In the genomic region with DNA sequence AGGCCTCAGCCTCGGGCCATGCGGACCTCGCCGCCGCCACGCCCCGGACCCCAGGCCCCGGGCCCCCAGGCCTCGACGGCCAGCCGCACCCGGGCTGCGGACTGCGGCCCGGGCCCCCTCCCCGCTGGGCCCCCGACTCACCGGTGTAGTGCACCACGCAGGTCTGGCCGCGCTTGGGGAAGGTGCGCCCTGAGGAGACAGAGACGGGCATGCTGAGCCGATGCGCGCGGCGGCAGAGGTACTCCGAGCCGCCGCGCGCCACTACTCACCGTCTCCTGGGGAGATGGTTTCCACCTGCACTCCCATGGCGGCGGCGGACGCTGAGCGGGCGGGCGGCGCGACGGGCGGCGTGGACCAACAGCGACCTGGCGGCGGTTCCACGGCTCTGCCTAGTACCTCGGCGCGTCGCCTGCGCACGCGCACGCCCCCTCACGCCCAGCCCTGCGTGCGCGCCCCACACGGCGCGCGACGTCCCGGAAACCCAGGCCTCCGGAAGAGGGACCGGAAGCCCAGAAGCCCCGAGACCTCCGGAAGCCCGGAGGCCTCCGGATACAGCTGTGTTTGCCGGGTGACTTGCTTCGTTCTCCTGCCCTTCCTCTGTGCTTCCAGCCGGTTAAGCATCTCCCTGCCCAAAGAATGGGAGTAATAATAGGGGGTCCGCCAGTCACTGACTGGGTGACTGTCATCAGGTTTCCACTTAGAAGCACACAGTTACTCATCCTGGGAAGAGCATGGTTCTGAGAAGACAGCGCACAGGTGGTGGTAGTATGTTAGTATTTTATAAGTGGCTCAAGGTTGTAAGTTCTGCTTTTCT, we compare ENCODE assay signal across 1 cellular context.
TF ChIP-seq lines count a peak whose summit lies in the region.

FKBP1A (minus strand) TSS at position 362 of the 814 bp plus-strand sequence; CDS start at position 306, 56 bp downstream.

TF ChIP-seq in GM12878, 131 proteins besides CTCF, POLR2A, EP300 and RAD21 (continued from another document):
- TF ChIP-seq, protein P1, sequence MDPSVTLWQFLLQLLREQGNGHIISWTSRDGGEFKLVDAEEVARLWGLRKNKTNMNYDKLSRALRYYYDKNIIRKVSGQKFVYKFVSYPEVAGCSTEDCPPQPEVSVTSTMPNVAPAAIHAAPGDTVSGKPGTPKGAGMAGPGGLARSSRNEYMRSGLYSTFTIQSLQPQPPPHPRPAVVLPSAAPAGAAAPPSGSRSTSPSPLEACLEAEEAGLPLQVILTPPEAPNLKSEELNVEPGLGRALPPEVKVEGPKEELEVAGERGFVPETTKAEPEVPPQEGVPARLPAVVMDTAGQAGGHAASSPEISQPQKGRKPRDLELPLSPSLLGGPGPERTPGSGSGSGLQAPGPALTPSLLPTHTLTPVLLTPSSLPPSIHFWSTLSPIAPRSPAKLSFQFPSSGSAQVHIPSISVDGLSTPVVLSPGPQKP (IDR thresholded peaks at IDR 0.05; ENCODE audit: low read depth, low read length): peak; percentile 90
- peak; percentile 80 for TF ChIP-seq MXI1 (IDR thresholded peaks at IDR 0.05; ENCODE audit: low read depth, low read length)
- no peak for TF ChIP-seq SMAD1 (IDR thresholded peaks at IDR 0.05; ENCODE audit: low read depth, partially characterized antibody)
- TF ChIP-seq, protein P2, sequence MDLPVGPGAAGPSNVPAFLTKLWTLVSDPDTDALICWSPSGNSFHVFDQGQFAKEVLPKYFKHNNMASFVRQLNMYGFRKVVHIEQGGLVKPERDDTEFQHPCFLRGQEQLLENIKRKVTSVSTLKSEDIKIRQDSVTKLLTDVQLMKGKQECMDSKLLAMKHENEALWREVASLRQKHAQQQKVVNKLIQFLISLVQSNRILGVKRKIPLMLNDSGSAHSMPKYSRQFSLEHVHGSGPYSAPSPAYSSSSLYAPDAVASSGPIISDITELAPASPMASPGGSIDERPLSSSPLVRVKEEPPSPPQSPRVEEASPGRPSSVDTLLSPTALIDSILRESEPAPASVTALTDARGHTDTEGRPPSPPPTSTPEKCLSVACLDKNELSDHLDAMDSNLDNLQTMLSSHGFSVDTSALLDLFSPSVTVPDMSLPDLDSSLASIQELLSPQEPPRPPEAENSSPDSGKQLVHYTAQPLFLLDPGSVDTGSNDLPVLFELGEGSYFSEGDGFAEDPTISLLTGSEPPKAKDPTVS (IDR thresholded peaks at IDR 0.05; ENCODE audit: low read depth, low read length): no peak
- no peak for TF ChIP-seq ASH2L (IDR thresholded peaks at IDR 0.05; ENCODE audit: borderline replicate concordance, low read depth)
- no peak for TF ChIP-seq STAT1 (conservative IDR thresholded peaks at IDR 0.05)
- TF ChIP-seq RBBP5 (conservative IDR thresholded peaks at IDR 0.05): no peak
- peak; percentile 90 for TF ChIP-seq YY1 (IDR thresholded peaks at IDR 0.05; ENCODE audit: low read depth, low read length)
- no peak for TF ChIP-seq HDGF (IDR thresholded peaks at IDR 0.05)
- TF ChIP-seq BMI1 (IDR thresholded peaks at IDR 0.05; ENCODE audit: borderline replicate concordance): no peak
- TF ChIP-seq CBX5 (IDR thresholded peaks at IDR 0.05; ENCODE audit: low read depth): no peak
- no peak for TF ChIP-seq FOS (IDR thresholded peaks at IDR 0.05; ENCODE audit: borderline replicate concordance, extremely low read depth, insufficient read length)
- TF ChIP-seq ZSCAN29 (IDR thresholded peaks at IDR 0.05): no peak
- TF ChIP-seq NFYA (IDR thresholded peaks at IDR 0.05; ENCODE audit: borderline replicate concordance, low read depth, low read length): no peak
- TF ChIP-seq NFIC (IDR thresholded peaks at IDR 0.05; ENCODE audit: low read depth, low read length): no peak
- no peak for TF ChIP-seq CHD4 (IDR thresholded peaks at IDR 0.05)
- no peak for TF ChIP-seq ZNF274 (IDR thresholded peaks at IDR 0.05; ENCODE audit: insufficient read depth, insufficient read length)
- TF ChIP-seq MYB (IDR thresholded peaks at IDR 0.05; ENCODE audit: borderline replicate concordance, low read depth, low read length): no peak
- TF ChIP-seq CHD1 (IDR thresholded peaks at IDR 0.05; ENCODE audit: low read depth, low read length): no peak
- no peak for TF ChIP-seq MYC (IDR thresholded peaks at IDR 0.05; ENCODE audit: insufficient read depth, insufficient read length, insufficient replicate concordance, low read length, severe bottlenecking)
- no peak for TF ChIP-seq KAT2A (conservative IDR thresholded peaks at IDR 0.05; ENCODE audit: control insufficient read depth, low read depth, low read length)
- TF ChIP-seq KDM1A (IDR thresholded peaks at IDR 0.05; ENCODE audit: borderline replicate concordance): no peak
- no peak for TF ChIP-seq NR2F1 (conservative IDR thresholded peaks at IDR 0.05)
- no peak for TF ChIP-seq ZNF217 (IDR thresholded peaks at IDR 0.05)
- no peak for TF ChIP-seq NBN (IDR thresholded peaks at IDR 0.05)
- no peak for TF ChIP-seq ZNF207 (IDR thresholded peaks at IDR 0.05; ENCODE audit: borderline replicate concordance)
- peak; percentile 75 for TF ChIP-seq ZNF687 (IDR thresholded peaks at IDR 0.05)
